ENCODE assay signal across 10 cellular contexts in genomic region chr1:209648931-209649776, GRCh38. TPM values are rescaled to one million over a fixed set of nuclear protein-coding genes. Genes with fewer than 3 reads are reported as not detected.
DNase-seq lines count a peak whose midpoint lies in the region; ATAC-seq, FAIRE-seq and TF ChIP-seq lines count a peak whose summit lies in the region.
"Had no signal": no experiment of that assay in that cellular context is flagged by ENCODE, and none has a peak within 500 bp of the region (broad histone marks: within the 10 kb centered on the region; RNA-seq: fewer than 3 reads in every experiment).

No MANE protein-coding gene starts in this region.

- peak; percentile 60 for FAIRE-seq in kidney (lab: Jason Lieb, UNC)
- FAIRE-seq: G401.6 had no signal

- TF ChIP-seq CTCF in kidney (IDR thresholded peaks at IDR 0.05; ENCODE audit: borderline replicate concordance, extremely low read depth, insufficient read depth) (no peak), glutamatergic neuron (IDR thresholded peaks at IDR 0.05; ENCODE audit: partially characterized antibody, unreplicated experiment) (no peak)

- peaks cover 46 to 50% of the 10 kb centered on the region in 2 donors for H3K4me1 ChIP-seq in kidney (ENCODE audit: control insufficient read depth in 1 of 2, insufficient read depth in 1 of 2, low read depth in 1 of 2, low read length in 2 of 2)

- no peak for DNase-seq in activated naive CD4-positive, alpha-beta T cell treated with anti-CD3 and anti-CD28 coated beads, Interleukin-2, amount 50 U/mL, for 72 hours (ENCODE audit: low spot score in 2 of 2)
- no peak for DNase-seq in activated naive CD4-positive, alpha-beta T cell treated with anti-CD3 and anti-CD28 coated beads, Interleukin-2, amount 10 ng/mL, durations not matched to agents 7 days and 5 days
- no peak for DNase-seq in activated T-helper 1 cell treated with anti-CD3 and anti-CD28 coated beads, Interleukin-12 subunit alpha, Interleukin-12 subunit beta, Interleukin-2, Interleukin-4 antibody, amounts not matched to agents 30 ng/mL and 10 ng/mL and 1 ng/mL, durations not matched to agents 14 hours and 24 hours and 36 hours (ENCODE audit: low spot score)
- DNase-seq in kidney (no peak), ureter (ENCODE audit: low spot score) (peak; percentile 59), glutamatergic neuron (no peak), NCI-H510A treated with DMSO at 0.1 percent for 48 hours (lab: John Stamatoyannopoulos, UW) (no peak)
- DNase-seq: naive B cell had no signal

- CTCF ChIA-PET in activated naive CD4-positive, alpha-beta T cell treated with anti-CD3 and anti-CD28 coated beads, Interleukin-2, amount 10 ng/mL, durations not matched to agents 7 days and 5 days (lab: Charles Lee), result interaction anchor here (0.8 to 1.7 kb wide), 9 partner anchors 9 to 99 kb away, joined by 3 to 11 read pairs (median 3); partner anchors contain the start of gene G0S2

- H3K9me3 Mint-ChIP-seq in activated naive CD4-positive, alpha-beta T cell treated with anti-CD3 and anti-CD28 coated beads, Interleukin-2, amount 50 U/mL, for 72 hours, result no peaks in the 10 kb centered on the region
- no peaks in the 10 kb centered on the region for H3K9me3 Mint-ChIP-seq in activated naive CD4-positive, alpha-beta T cell treated with anti-CD3 and anti-CD28 coated beads, Interleukin-2, amount 10 ng/mL, durations not matched to agents 7 days and 5 days
- no peaks in the 10 kb centered on the region for H3K9me3 Mint-ChIP-seq in activated T-helper 1 cell treated with anti-CD3 and anti-CD28 coated beads, Interleukin-12 subunit alpha, Interleukin-12 subunit beta, Interleukin-2, Interleukin-4 antibody, amounts not matched to agents 30 ng/mL and 10 ng/mL and 1 ng/mL, durations not matched to agents 14 hours and 24 hours and 36 hours
- H3K9me3 Mint-ChIP-seq in glutamatergic neuron (ENCODE audit: unreplicated experiment), result no peaks in the 10 kb centered on the region
- H3K9me3 Mint-ChIP-seq: naive B cell had no signal

- no peaks in the 10 kb centered on the region for H3K36me3 ChIP-seq in kidney (ENCODE audit: control insufficient read depth in 1 of 2, insufficient read depth in 2 of 2, low read length in 2 of 2)

- no peaks in the 10 kb centered on the region for H3K36me3 Mint-ChIP-seq in activated naive CD4-positive, alpha-beta T cell treated with anti-CD3 and anti-CD28 coated beads, Interleukin-2, amount 50 U/mL, for 72 hours
- H3K36me3 Mint-ChIP-seq in activated naive CD4-positive, alpha-beta T cell treated with anti-CD3 and anti-CD28 coated beads, Interleukin-2, amount 10 ng/mL, durations not matched to agents 7 days and 5 days, result no peaks in the 10 kb centered on the region
- H3K36me3 Mint-ChIP-seq in activated T-helper 1 cell treated with anti-CD3 and anti-CD28 coated beads, Interleukin-12 subunit alpha, Interleukin-12 subunit beta, Interleukin-2, Interleukin-4 antibody, amounts not matched to agents 30 ng/mL and 10 ng/mL and 1 ng/mL, durations not matched to agents 14 hours and 24 hours and 36 hours (ENCODE audit: low read depth), result peaks cover 16% of the 10 kb centered on the region
- no peaks in the 10 kb centered on the region for H3K36me3 Mint-ChIP-seq in glutamatergic neuron (ENCODE audit: unreplicated experiment)
- H3K36me3 Mint-ChIP-seq: naive B cell had no signal

- H3K4me3 ChIP-seq in kidney (ENCODE audit: low read length in 2 of 2), result no peak overlapping the region

- no peak overlapping the region for H3K27ac Mint-ChIP-seq in activated naive CD4-positive, alpha-beta T cell treated with anti-CD3 and anti-CD28 coated beads, Interleukin-2, amount 50 U/mL, for 72 hours
- H3K27ac Mint-ChIP-seq in activated naive CD4-positive, alpha-beta T cell treated with anti-CD3 and anti-CD28 coated beads, Interleukin-2, amount 10 ng/mL, durations not matched to agents 7 days and 5 days, result no peak overlapping the region
- H3K27ac Mint-ChIP-seq in activated T-helper 1 cell treated with anti-CD3 and anti-CD28 coated beads, Interleukin-12 subunit alpha, Interleukin-12 subunit beta, Interleukin-2, Interleukin-4 antibody, amounts not matched to agents 30 ng/mL and 10 ng/mL and 1 ng/mL, durations not matched to agents 14 hours and 24 hours and 36 hours, result peak overlapping the region; percentile 10
- no peak overlapping the region for H3K27ac Mint-ChIP-seq in glutamatergic neuron (ENCODE audit: unreplicated experiment)
- H3K27ac Mint-ChIP-seq: naive B cell had no signal

- intact Hi-C loops in activated T-helper 1 cell treated with anti-CD3 and anti-CD28 coated beads, Interleukin-12 subunit alpha, Interleukin-12 subunit beta, Interleukin-2, Interleukin-4 antibody, amounts not matched to agents 30 ng/mL and 10 ng/mL and 1 ng/mL, durations not matched to agents 14 hours and 24 hours and 36 hours (cut with micrococcal nuclease), result no loop called here
- intact Hi-C loops in kidney (cut with DNase I), result no loop called here

- H3K27ac ChIP-seq in kidney (ENCODE audit: low read depth in 2 of 2, low read length in 2 of 2), result peak overlapping the region; percentile 32 to 53

- H3K27me3 Mint-ChIP-seq in activated naive CD4-positive, alpha-beta T cell treated with anti-CD3 and anti-CD28 coated beads, Interleukin-2, amount 10 ng/mL, durations not matched to agents 7 days and 5 days, result peaks cover 13% of the 10 kb centered on the region
- no peaks in the 10 kb centered on the region for H3K27me3 Mint-ChIP-seq in activated T-helper 1 cell treated with anti-CD3 and anti-CD28 coated beads, Interleukin-12 subunit alpha, Interleukin-12 subunit beta, Interleukin-2, Interleukin-4 antibody, amounts not matched to agents 30 ng/mL and 10 ng/mL and 1 ng/mL, durations not matched to agents 14 hours and 24 hours and 36 hours (ENCODE audit: insufficient read depth)
- H3K27me3 Mint-ChIP-seq in glutamatergic neuron (ENCODE audit: unreplicated experiment), result peaks cover 8% of the 10 kb centered on the region

- H3K9me3 ChIP-seq in kidney (ENCODE audit: control insufficient read depth in 1 of 2, low read length in 2 of 2), result no peaks in the 10 kb centered on the region

- no peak overlapping the region for H3K9ac ChIP-seq in kidney (ENCODE audit: low read length in 2 of 2)

- peak; percentile 61 for ATAC-seq in activated naive CD4-positive, alpha-beta T cell treated with anti-CD3 and anti-CD28 coated beads, Interleukin-2, amount 50 U/mL, for 72 hours
- no peak for ATAC-seq in activated CD4-positive, CD25-positive, alpha-beta regulatory T cell treated with anti-CD3 and anti-CD28 coated beads, Interleukin-2, amount 50 U/mL, for 24 hours

- peaks cover 34% of the 10 kb centered on the region for H3K4me1 Mint-ChIP-seq in activated naive CD4-positive, alpha-beta T cell treated with anti-CD3 and anti-CD28 coated beads, Interleukin-2, amount 10 ng/mL, durations not matched to agents 7 days and 5 days
- H3K4me1 Mint-ChIP-seq in activated T-helper 1 cell treated with anti-CD3 and anti-CD28 coated beads, Interleukin-12 subunit alpha, Interleukin-12 subunit beta, Interleukin-2, Interleukin-4 antibody, amounts not matched to agents 30 ng/mL and 10 ng/mL and 1 ng/mL, durations not matched to agents 14 hours and 24 hours and 36 hours (ENCODE audit: low read depth), result peaks cover 85% of the 10 kb centered on the region
- peaks cover 12% of the 10 kb centered on the region for H3K4me1 Mint-ChIP-seq in glutamatergic neuron (ENCODE audit: low read depth, unreplicated experiment)
- H3K4me1 Mint-ChIP-seq: naive B cell had no signal

- H3K4me3 Mint-ChIP-seq in activated naive CD4-positive, alpha-beta T cell treated with anti-CD3 and anti-CD28 coated beads, Interleukin-2, amount 10 ng/mL, durations not matched to agents 7 days and 5 days, result no peak overlapping the region
- H3K4me3 Mint-ChIP-seq in activated T-helper 1 cell treated with anti-CD3 and anti-CD28 coated beads, Interleukin-12 subunit alpha, Interleukin-12 subunit beta, Interleukin-2, Interleukin-4 antibody, amounts not matched to agents 30 ng/mL and 10 ng/mL and 1 ng/mL, durations not matched to agents 14 hours and 24 hours and 36 hours, result peak overlapping the region; percentile 1
- no peak overlapping the region for H3K4me3 Mint-ChIP-seq in glutamatergic neuron (ENCODE audit: unreplicated experiment)
- H3K4me3 Mint-ChIP-seq: naive B cell had no signal

RNA-seq across cellular contexts. Expression of gene LAMB3, which starts 3.1 kb away (rescaled TPM):
- total RNA-seq in activated naive CD4-positive, alpha-beta T cell treated with anti-CD3 and anti-CD28 coated beads, Interleukin-2, amount 50 U/mL, for 72 hours, result 10 to 100 TPM in 1 of 2 donors, 1 to 10 TPM in 1; 1.6 to 11.7 TPM
- 15.8 and 18.3 TPM in 2 replicates for total RNA-seq in activated T-helper 1 cell treated with anti-CD3 and anti-CD28 coated beads, Interleukin-12 subunit alpha, Interleukin-12 subunit beta, Interleukin-2, Interleukin-4 antibody, amounts not matched to agents 30 ng/mL and 10 ng/mL and 1 ng/mL, durations not matched to agents 14 hours and 24 hours and 36 hours
- total RNA-seq in kidney, result 59.7 TPM
- polyA plus RNA-seq in kidney (ENCODE audit: insufficient read depth, low read depth, low replicate concordance), result 2.5 TPM
- 58.5 TPM for total RNA-seq in ureter
- 0.54 TPM for total RNA-seq in glutamatergic neuron (ENCODE audit: unreplicated experiment)

RNA-seq across cellular contexts. Expression of gene G0S2, which starts 26.1 kb away (rescaled TPM):
- 10 to 100 TPM in 1 of 2 donors, 1 to 10 TPM in 1; 1.4 to 40.7 TPM for total RNA-seq in activated naive CD4-positive, alpha-beta T cell treated with anti-CD3 and anti-CD28 coated beads, Interleukin-2, amount 50 U/mL, for 72 hours
- 501 and 509 TPM in 2 replicates for total RNA-seq in activated T-helper 1 cell treated with anti-CD3 and anti-CD28 coated beads, Interleukin-12 subunit alpha, Interleukin-12 subunit beta, Interleukin-2, Interleukin-4 antibody, amounts not matched to agents 30 ng/mL and 10 ng/mL and 1 ng/mL, durations not matched to agents 14 hours and 24 hours and 36 hours
- total RNA-seq in kidney (15.5 TPM), ureter (7.7 TPM), glutamatergic neuron (ENCODE audit: unreplicated experiment) (2.5 TPM)
- polyA plus RNA-seq in kidney (ENCODE audit: insufficient read depth, low read depth, low replicate concordance), result 103 TPM

RNA-seq across cellular contexts. Expression of gene HSD11B1, which starts 55.5 kb away (rescaled TPM):
- 1 to 10 TPM in 1 of 2 donors, under 1 TPM in 1; 0.75 to 5.2 TPM for total RNA-seq in activated naive CD4-positive, alpha-beta T cell treated with anti-CD3 and anti-CD28 coated beads, Interleukin-2, amount 50 U/mL, for 72 hours
- 15.9 and 17.9 TPM in 2 replicates for total RNA-seq in activated T-helper 1 cell treated with anti-CD3 and anti-CD28 coated beads, Interleukin-12 subunit alpha, Interleukin-12 subunit beta, Interleukin-2, Interleukin-4 antibody, amounts not matched to agents 30 ng/mL and 10 ng/mL and 1 ng/mL, durations not matched to agents 14 hours and 24 hours and 36 hours
- total RNA-seq in kidney, result 1.8 TPM
- polyA plus RNA-seq in kidney (ENCODE audit: insufficient read depth, low read depth, low replicate concordance), result 5.5 TPM
- 4.1 TPM for total RNA-seq in ureter
- total RNA-seq in glutamatergic neuron (ENCODE audit: unreplicated experiment), result not detected

Comparison
In these comparisons a context has a peak if more than half of its experiments do, and no peak if none do; other contexts are left out.
1. ATAC-seq: peak in activated naive CD4-positive, alpha-beta T cell treated with anti-CD3 and anti-CD28 coated beads, Interleukin-2, amount 50 U/mL, for 72 hours (2 of 2); none in activated CD4-positive, CD25-positive, alpha-beta regulatory T cell treated with anti-CD3 and anti-CD28 coated beads, Interleukin-2, amount 50 U/mL, for 24 hours (0 of 2).
2. RNA of gene G0S2, which starts 26.1 kb away (total RNA-seq): 501 to 509 TPM in activated T-helper 1 cell treated with anti-CD3 and anti-CD28 coated beads, Interleukin-12 subunit alpha, Interleukin-12 subunit beta, Interleukin-2, Interleukin-4 antibody, amounts not matched to agents 30 ng/mL and 10 ng/mL and 1 ng/mL, durations not matched to agents 14 hours and 24 hours and 36 hours; 1.4 to 40.7 TPM in activated naive CD4-positive, alpha-beta T cell treated with anti-CD3 and anti-CD28 coated beads, Interleukin-2, amount 50 U/mL, for 72 hours, 15.5 TPM in kidney (single experiment), 7.7 TPM in ureter (single experiment) and 2.5 TPM in glutamatergic neuron (single experiment); every median in the first group is over 10 times any median in the second.